ENCODE assay signal across 16 cellular contexts in the genomic region with DNA sequence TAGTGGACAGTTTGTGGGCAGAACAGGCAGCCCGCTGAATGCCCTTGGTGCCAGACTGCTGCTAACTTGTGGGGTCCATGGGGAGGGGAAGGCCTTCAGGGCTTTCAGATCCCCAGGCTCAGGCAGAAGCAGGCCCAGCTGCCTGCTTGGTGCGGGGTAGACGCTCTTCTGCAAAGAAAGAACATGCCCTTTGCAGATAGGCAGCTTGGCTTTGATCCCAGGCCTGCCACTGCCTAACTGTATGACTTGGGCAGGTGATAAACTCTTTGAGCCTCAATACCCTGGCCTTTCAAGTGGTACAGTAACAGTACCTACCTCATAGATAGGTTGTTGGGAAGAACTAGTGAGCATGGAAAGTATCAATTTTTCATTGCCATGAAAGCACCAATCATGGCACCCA. TPM values are rescaled to one million over a fixed set of nuclear protein-coding genes. Genes with fewer than 3 reads are reported as not detected.
DNase-seq lines count a peak whose midpoint lies in the region; ATAC-seq lines count a peak whose summit lies in the region.
"Had no signal": no experiment of that assay in that cellular context is flagged by ENCODE, and none has a peak within 500 bp of the region (broad histone marks: within the 10 kb centered on the region; RNA-seq: fewer than 3 reads in every experiment).

No MANE protein-coding gene starts in this region.

- H3K27ac Mint-ChIP-seq in effector memory CD8-positive, alpha-beta T cell, result peak overlapping the region; percentile 80 to 84
- H3K27ac Mint-ChIP-seq in stimulated activated effector memory CD8-positive, alpha-beta T cell treated with anti-CD3 and anti-CD28 coated beads, Interleukin-12 subunit alpha, Interleukin-12 subunit beta, amount 100 ng/mL, for 72 hours, result peak overlapping the region; percentile 49
- H3K27ac Mint-ChIP-seq: activated CD8-positive, alpha-beta T cell treated with anti-CD3 and anti-CD28 coated beads for 36 hours had no signal

- H3K4me3 Mint-ChIP-seq in effector memory CD8-positive, alpha-beta T cell, result no peak overlapping the region
- no peak overlapping the region for H3K4me3 Mint-ChIP-seq in stimulated activated effector memory CD8-positive, alpha-beta T cell treated with anti-CD3 and anti-CD28 coated beads, Interleukin-12 subunit alpha, Interleukin-12 subunit beta, amount 100 ng/mL, for 72 hours
- H3K4me3 Mint-ChIP-seq: activated CD8-positive, alpha-beta T cell treated with anti-CD3 and anti-CD28 coated beads for 36 hours; natural killer cell had no signal

- H3K27ac ChIP-seq in mesendoderm (ENCODE audit: low read depth, low read length), result no peak overlapping the region
- H3K27ac ChIP-seq: A549, SJSA1, uterus had no signal

- H3K4me1 ChIP-seq in mesendoderm (ENCODE audit: control insufficient read depth, low read depth, low read length), result peaks cover 2% of the 10 kb centered on the region
- H3K4me1 ChIP-seq: SJSA1 had no signal

- H3K36me3 ChIP-seq in mesendoderm (ENCODE audit: control insufficient read depth, insufficient read depth, low read length), result no peaks in the 10 kb centered on the region
- H3K36me3 ChIP-seq: uterus had no signal

- H3K79me2 ChIP-seq in mesendoderm (ENCODE audit: control insufficient read depth, insufficient read depth, low read length), result peaks cover 11% of the 10 kb centered on the region

- H3K9ac ChIP-seq in mesendoderm (ENCODE audit: low read length), result no peak overlapping the region

- no peak overlapping the region for H2BK15ac ChIP-seq in mesendoderm (replicated peaks; ENCODE audit: low read depth)

- no peak overlapping the region for H3K4me2 ChIP-seq in mesendoderm (ENCODE audit: low read length)
- H3K4me2 ChIP-seq: A549 had no signal

- H2BK120ac ChIP-seq in mesendoderm (ENCODE audit: low read depth, low read length), result no peak overlapping the region

- H3K4ac ChIP-seq in mesendoderm (ENCODE audit: low read depth, low read length), result no peak overlapping the region

- H3K79me1 ChIP-seq in mesendoderm (ENCODE audit: low read length), result peaks cover 27% of the 10 kb centered on the region

- H3K27me3 Mint-ChIP-seq in effector memory CD8-positive, alpha-beta T cell, result no peaks in the 10 kb centered on the region
- H3K27me3 Mint-ChIP-seq: activated CD8-positive, alpha-beta T cell treated with anti-CD3 and anti-CD28 coated beads for 36 hours; CD8-positive, alpha-beta memory T cell had no signal

- DNase-seq in NCI-H2029 (lab: John Stamatoyannopoulos, UW), result peak; percentile 52
- no peak for DNase-seq in NCI-H2029 treated with DMSO at 0.1 percent for 48 hours (lab: John Stamatoyannopoulos, UW)
- peak; percentile 45 for DNase-seq in NCI-H2196 treated with DMSO at 0.1 percent for 48 hours (lab: John Stamatoyannopoulos, UW; ENCODE audit: unreplicated experiment)
- DNase-seq in effector memory CD8-positive, alpha-beta T cell, result no peak
- DNase-seq in stimulated activated effector memory CD8-positive, alpha-beta T cell treated with anti-CD3 and anti-CD28 coated beads, Interleukin-12 subunit alpha, Interleukin-12 subunit beta, amount 100 ng/mL, for 72 hours (ENCODE audit: low spot score in 2 of 2), result no peak
- DNase-seq in mesendoderm, result no peak
- DNase-seq: activated CD8-positive, alpha-beta T cell treated with anti-CD3 and anti-CD28 coated beads for 36 hours; CD8-positive, alpha-beta memory T cell; hypothalamus; natural killer cell; stimulated activated CD4-positive, alpha-beta T cell treated with anti-CD3 and anti-CD28 coated beads, Interleukin-2, amount 100 ng/mL, for 48 hours; uterus had no signal

- no peak overlapping the region for H3K56ac ChIP-seq in mesendoderm (ENCODE audit: low read length)

- H3K4me3 ChIP-seq in mesendoderm (ENCODE audit: low read length), result no peak overlapping the region
- H3K4me3 ChIP-seq: A549, SJSA1, uterus had no signal

- no peaks in the 10 kb centered on the region for H3K27me3 ChIP-seq in mesendoderm (ENCODE audit: insufficient read depth, low read length, poor library complexity)
- H3K27me3 ChIP-seq: SJSA1, uterus had no signal

- WGBS in mesendoderm (ENCODE audit: extremely low coverage, insufficient coverage, low lambda C conversion rate), result no CpG with 5 or more reads among the region's 3 CpGs

- H3K18ac ChIP-seq in mesendoderm (ENCODE audit: low read length), result no peak overlapping the region

- H2BK5ac ChIP-seq in mesendoderm (ENCODE audit: low read length), result no peak overlapping the region

- ATAC-seq in effector memory CD8-positive, alpha-beta T cell (replicated peaks), result no peak
- no peak for ATAC-seq in stimulated activated effector memory CD8-positive, alpha-beta T cell treated with anti-CD3 and anti-CD28 coated beads, Interleukin-12 subunit alpha, Interleukin-12 subunit beta, amount 100 ng/mL, for 72 hours
- ATAC-seq in GM19023 (IDR thresholded peaks at IDR 0.05; ENCODE audit: unreplicated experiment) (no peak), GM19463 (IDR thresholded peaks at IDR 0.05; ENCODE audit: unreplicated experiment) (no peak)
- ATAC-seq: activated CD8-positive, alpha-beta T cell treated with anti-CD3 and anti-CD28 coated beads for 36 hours; natural killer cell had no signal

- peaks cover 70 to 86% of the 10 kb centered on the region in 2 donors for H3K4me1 Mint-ChIP-seq in effector memory CD8-positive, alpha-beta T cell (ENCODE audit: low read depth in 2 of 2)
- peaks cover 92% of the 10 kb centered on the region for H3K4me1 Mint-ChIP-seq in stimulated activated effector memory CD8-positive, alpha-beta T cell treated with anti-CD3 and anti-CD28 coated beads, Interleukin-12 subunit alpha, Interleukin-12 subunit beta, amount 100 ng/mL, for 72 hours

- H3K9me3 Mint-ChIP-seq in effector memory CD8-positive, alpha-beta T cell, result no peaks in the 10 kb centered on the region
- no peaks in the 10 kb centered on the region for H3K9me3 Mint-ChIP-seq in stimulated activated effector memory CD8-positive, alpha-beta T cell treated with anti-CD3 and anti-CD28 coated beads, Interleukin-12 subunit alpha, Interleukin-12 subunit beta, amount 100 ng/mL, for 72 hours
- H3K9me3 Mint-ChIP-seq: activated CD8-positive, alpha-beta T cell treated with anti-CD3 and anti-CD28 coated beads for 36 hours; CD8-positive, alpha-beta memory T cell; natural killer cell had no signal

- H3K36me3 Mint-ChIP-seq in effector memory CD8-positive, alpha-beta T cell (ENCODE audit: insufficient read depth), result peaks cover 18% of the 10 kb centered on the region
- H3K36me3 Mint-ChIP-seq in stimulated activated effector memory CD8-positive, alpha-beta T cell treated with anti-CD3 and anti-CD28 coated beads, Interleukin-12 subunit alpha, Interleukin-12 subunit beta, amount 100 ng/mL, for 72 hours, result peaks cover 33% of the 10 kb centered on the region

- H4K8ac ChIP-seq in mesendoderm (ENCODE audit: low read depth, low read length), result no peak overlapping the region

- no peak overlapping the region for H2AK5ac ChIP-seq in mesendoderm (ENCODE audit: low read length)

- no peak overlapping the region for H4K5ac ChIP-seq in mesendoderm (ENCODE audit: low read length)

- H3K23ac ChIP-seq in mesendoderm (ENCODE audit: low read length), result no peak overlapping the region

RNA-seq across cellular contexts. Expression of a gene that starts 28.4 kb away (rescaled TPM):
- 58.2 TPM for polyA plus RNA-seq in mesendoderm (2013, experiment 1 of 2)
- 60.2 TPM for polyA plus RNA-seq in mesendoderm (2013, experiment 2 of 2)

Comparison
In these comparisons a context has a peak if more than half of its experiments do, and no peak if none do; other contexts are left out.
1. DNase-seq: peak in NCI-H2029 (single experiment) and NCI-H2196 treated with DMSO at 0.1 percent for 48 hours (single experiment); none in NCI-H2029 treated with DMSO at 0.1 percent for 48 hours (single experiment), effector memory CD8-positive, alpha-beta T cell (0 of 3), stimulated activated effector memory CD8-positive, alpha-beta T cell treated with anti-CD3 and anti-CD28 coated beads, Interleukin-12 subunit alpha, Interleukin-12 subunit beta, amount 100 ng/mL, for 72 hours (0 of 2) and mesendoderm (single experiment).